10 cellular contexts compared by ENCODE assay signal in genomic region chr1:236394016-236394481, GRCh38. TPM values are rescaled to one million over a fixed set of nuclear protein-coding genes. Genes with fewer than 3 reads are reported as not detected.
DNase-seq lines count a peak whose midpoint lies in the region; ATAC-seq and TF ChIP-seq lines count a peak whose summit lies in the region.
"Had no signal": no experiment of that assay in that cellular context is flagged by ENCODE, and none has a peak within 500 bp of the region (broad histone marks: within the 10 kb centered on the region; RNA-seq: fewer than 3 reads in every experiment).

TSS of gene EDARADD (plus strand) at chr1:236394286. CDS start at chr1:236394445, 159 bp downstream.

- no peaks in the 10 kb centered on the region for H3K36me3 Mint-ChIP-seq in activated B cell treated with CpG ODN at 0.5 μM for 24 hours (ENCODE audit: low read depth)

- peaks cover 20% of the 10 kb centered on the region for H3K4me1 Mint-ChIP-seq in activated B cell treated with CpG ODN at 0.5 μM for 24 hours

- H3K27ac ChIP-seq in SK-N-SH (ENCODE audit: low read depth in 2 of 2, low read length in 1 of 2), result no peak within 1 kb of the TSS
- no peak within 1 kb of the TSS for H3K27ac ChIP-seq in iPS DF 6.9 (ENCODE audit: low read length)
- H3K27ac ChIP-seq in stomach smooth muscle (ENCODE audit: low read length), result no peak within 1 kb of the TSS
- H3K27ac ChIP-seq: C4-2B had no signal

- no peak for DNase-seq in SK-N-SH
- no peak for DNase-seq in activated B cell treated with CpG ODN at 0.5 μM for 24 hours
- no peak for DNase-seq in iPS DF 6.9 (ENCODE audit: low read depth, low spot score)
- DNase-seq in NCI-H1417 (lab: John Stamatoyannopoulos, UW), result no peak
- no peak for DNase-seq in NCI-H510A treated with DMSO at 0.1 percent for 48 hours (lab: John Stamatoyannopoulos, UW)
- DNase-seq: activated CD4-positive, CD25-positive, alpha-beta regulatory T cell had no signal

- H3K4me1 ChIP-seq in SK-N-SH (ENCODE audit: control insufficient read depth in 1 of 2, insufficient read depth in 2 of 2, low read depth in 1 of 2, low read length in 1 of 2) (peaks cover 0 to 6% of the 10 kb centered on the region in 2 experiments; a peak in 2 of 4 replicates), iPS DF 6.9 (ENCODE audit: control insufficient read depth, insufficient read depth, low read length) (0 out of 2 replicates have a peak, but pooled peaks cover 1% of the 10 kb centered on the region), stomach smooth muscle (ENCODE audit: control insufficient read depth, insufficient read depth, low read length) (peaks cover 9% of the 10 kb centered on the region)

- no peak within 1 kb of the TSS for H3K27ac Mint-ChIP-seq in activated B cell treated with CpG ODN at 0.5 μM for 24 hours

- peak within 1 kb of the TSS; percentile 77 for H3K4me3 Mint-ChIP-seq in activated B cell treated with CpG ODN at 0.5 μM for 24 hours

- H3K27me3 Mint-ChIP-seq in activated B cell treated with CpG ODN at 0.5 μM for 24 hours, result peaks cover 49% of the 10 kb centered on the region

- no peaks in the 10 kb centered on the region for H3K9me3 ChIP-seq in SK-N-SH
- no peaks in the 10 kb centered on the region for H3K9me3 ChIP-seq in iPS DF 6.9 (ENCODE audit: control insufficient read depth, insufficient read depth, low read length)
- no peaks in the 10 kb centered on the region for H3K9me3 ChIP-seq in stomach smooth muscle (ENCODE audit: control insufficient read depth in 2 of 2, low read length in 2 of 2)

- WGBS in SK-N-SH (ENCODE audit: low lambda C conversion rate), result 70% methylated on average over 7 of the region's 7 CpGs
- WGBS in iPS DF 6.9 (ENCODE audit: insufficient coverage, insufficient read length), result no CpG with 5 or more reads among the region's 7 CpGs

- H3K27me3 ChIP-seq in SK-N-SH (ENCODE audit: insufficient read depth), result peaks cover 18% of the 10 kb centered on the region; the same call in 1 of the 2 replicates
- H3K27me3 ChIP-seq in iPS DF 6.9 (ENCODE audit: control insufficient read depth, insufficient read depth, low read length), result no peaks in the 10 kb centered on the region; the same call in 1 of the 2 replicates
- H3K27me3 ChIP-seq in stomach smooth muscle (ENCODE audit: control insufficient read depth in 1 of 2, insufficient read depth in 2 of 2, low read length in 2 of 2), result peaks cover 17 to 31% of the 10 kb centered on the region in 2 donors

- POLR2A ChIA-PET in SK-N-SH (lab: Yijun Ruan, JAX) (interaction anchor here (0.8 kb wide), 1 partner anchor 294 kb away, joined by 3 read pairs; no protein-coding TSS in a partner anchor), activated B cell treated with CpG ODN at 0.5 μM for 24 hours (lab: Charles Lee) (no interaction called here)

- TF ChIP-seq EP300 in SK-N-SH (IDR thresholded peaks at IDR 0.05; ENCODE audit: borderline replicate concordance in 1 of 2, low read depth in 1 of 2, low read length in 1 of 2), result no peak

- intact Hi-C loops in activated B cell treated with CpG ODN at 0.5 μM for 24 hours (cut with micrococcal nuclease), result no loop called here

- ATAC-seq in SK-N-SH treated with all-trans-retinoic acid at 6 μM for 48 hours (no peak), activated B cell treated with CpG ODN at 0.5 μM for 24 hours (ENCODE audit: low read depth) (no peak), HG03378 (IDR thresholded peaks at IDR 0.05; ENCODE audit: unreplicated experiment) (no peak)

- no peak for TF ChIP-seq CTCF in SK-N-SH (IDR thresholded peaks at IDR 0.05)
- TF ChIP-seq CTCF in activated B cell treated with CpG ODN at 0.5 μM for 24 hours (IDR thresholded peaks at IDR 0.05), result no peak

- H3K36me3 ChIP-seq in SK-N-SH (replicated peaks in 1 of 2; ENCODE audit: control insufficient read depth in 1 of 2, insufficient read depth in 2 of 2, low read length in 1 of 2) (no peaks in the 10 kb centered on the region), iPS DF 6.9 (ENCODE audit: control insufficient read depth, insufficient read depth, low read length) (no peaks in the 10 kb centered on the region), stomach smooth muscle (ENCODE audit: control insufficient read depth in 2 of 2, insufficient read depth in 2 of 2, low read length in 2 of 2) (no peaks in the 10 kb centered on the region)

- H3K9me2 ChIP-seq in SK-N-SH, result no peaks in the 10 kb centered on the region

- H3K79me2 ChIP-seq in SK-N-SH (ENCODE audit: insufficient read depth), result no peaks in the 10 kb centered on the region

- no peaks in the 10 kb centered on the region for H3F3A ChIP-seq in SK-N-SH (replicated peaks; ENCODE audit: insufficient read depth)

- CTCF ChIA-PET in SK-N-SH (lab: Yijun Ruan, JAX), result interaction anchor here (1.5 kb wide), 1 partner anchor 16 kb away, joined by 3 read pairs; no protein-coding TSS in a partner anchor
- CTCF ChIA-PET in activated B cell treated with CpG ODN at 0.5 μM for 24 hours (lab: Charles Lee), result no interaction called here

- TF ChIP-seq RAD21 in SK-N-SH (IDR thresholded peaks at IDR 0.05; ENCODE audit: low read length), result no peak

- H3K4me2 ChIP-seq in SK-N-SH, result peak within 1 kb of the TSS; percentile 92

- peak within 1 kb of the TSS; percentile 49 to 64 for H3K4me3 ChIP-seq in SK-N-SH (ENCODE audit: low read depth in 2 of 2, low read length in 1 of 2)
- H3K4me3 ChIP-seq in iPS DF 6.9 (ENCODE audit: low read length), result peak within 1 kb of the TSS; percentile 86; the same call in 1 of the 2 replicates
- H3K4me3 ChIP-seq in stomach smooth muscle (ENCODE audit: low read length in 2 of 2), result peak within 1 kb of the TSS; percentile 70 to 74

- H3K9ac ChIP-seq in SK-N-SH (no peak within 1 kb of the TSS), stomach smooth muscle (ENCODE audit: low read length in 2 of 2) (no peak within 1 kb of the TSS)

- H3K9me3 Mint-ChIP-seq in activated B cell treated with CpG ODN at 0.5 μM for 24 hours, result no peaks in the 10 kb centered on the region

- peak within 1 kb of the TSS; percentile 79 for H2AFZ ChIP-seq in SK-N-SH (ENCODE audit: low read depth)

- H4K20me1 ChIP-seq in SK-N-SH (ENCODE audit: insufficient read depth), result no peaks in the 10 kb centered on the region

TF ChIP-seq in SK-N-SH, 30 proteins besides CTCF, POLR2A, EP300 and RAD21 (continues in another document):
- no peak for TF ChIP-seq FOXM1 (IDR thresholded peaks at IDR 0.05; ENCODE audit: low read depth)
- no peak for TF ChIP-seq USF1 (IDR thresholded peaks at IDR 0.05; ENCODE audit: borderline replicate concordance, low read depth)
- TF ChIP-seq RXRA (IDR thresholded peaks at IDR 0.05; ENCODE audit: borderline replicate concordance, low read depth), result no peak

TF ChIP-seq in SK-N-SH treated with all-trans-retinoic acid at 6 μM for 48 hours, 23 proteins besides CTCF, POLR2A, EP300 and RAD21:
- TF ChIP-seq GLIS3 (CRISPR knock-in tag; IDR thresholded peaks at IDR 0.05) (no peak), ARNTL (CRISPR knock-in tag; IDR thresholded peaks at IDR 0.05; ENCODE audit: borderline replicate concordance, low read depth) (no peak), PPARA (CRISPR knock-in tag; IDR thresholded peaks at IDR 0.05; ENCODE audit: borderline replicate concordance) (no peak), BACH2 (CRISPR knock-in tag; IDR thresholded peaks at IDR 0.05; ENCODE audit: borderline replicate concordance) (no peak), TSHZ2 (CRISPR knock-in tag; IDR thresholded peaks at IDR 0.05) (no peak), ZFP3 (CRISPR knock-in tag; IDR thresholded peaks at IDR 0.05) (no peak), OSR1 (CRISPR knock-in tag; IDR thresholded peaks at IDR 0.05) (no peak)

RNA-seq across cellular contexts. Expression of gene EDARADD, which starts in this region (rescaled TPM):
- polyA plus RNA-seq in SK-N-SH (2012; rRNA removed), result not detected in 2 replicates
- 0.01 TPM in 1 of 2 replicates, not detected in the other for polyA plus RNA-seq in SK-N-SH (2012; cell fraction: cytosol; rRNA removed)
- 0.04 TPM in 1 of 2 replicates, not detected in the other for polyA plus RNA-seq in SK-N-SH (2012; cell fraction: nucleus; rRNA removed)
- not detected in 2 replicates for total RNA-seq in activated B cell treated with CpG ODN at 0.5 μM for 24 hours
